ENCODE assay signal across 15 cellular contexts in genomic region chr13:94813920-94814500, GRCh38.
DNase-seq lines count a peak whose midpoint lies in the region; ATAC-seq and TF ChIP-seq lines count a peak whose summit lies in the region.
"Had no signal": no experiment of that assay in that cellular context is flagged by ENCODE, and none has a peak within 500 bp of the region (broad histone marks: within the 10 kb centered on the region; RNA-seq: fewer than 3 reads in every experiment).

No MANE protein-coding gene starts in this region.

- DNase-seq in GM13976 (ENCODE audit: low spot score), result peak; percentile 11
- no peak for DNase-seq in NCI-H2081 treated with DMSO at 0.1 percent for 48 hours (lab: John Stamatoyannopoulos, UW)
- no peak for DNase-seq in aorta
- DNase-seq in natural killer cell, result no peak
- no peak for DNase-seq in stimulated activated CD4-positive, alpha-beta T cell treated with anti-CD3 and anti-CD28 coated beads, Interleukin-15, amount 100 ng/mL, for 24 hours
- DNase-seq: activated CD4-positive, alpha-beta T cell treated with anti-CD3 and anti-CD28 coated beads, Interleukin-2, amount 10 ng/mL, durations not matched to agents 7 days and 5 days; activated naive CD4-positive, alpha-beta T cell treated with anti-CD3 and anti-CD28 coated beads, Interleukin-2, amount 10 ng/mL, durations not matched to agents 7 days and 5 days; Kasumi-1; kidney; NCI-H774 had no signal

- H3K27me3 ChIP-seq in aorta (ENCODE audit: control insufficient read depth in 1 of 2, insufficient read depth in 2 of 2, low read length in 1 of 2), result peaks cover 0 to 1% of the 10 kb centered on the region in 2 donors

- no peak overlapping the region for H3K27ac Mint-ChIP-seq in natural killer cell
- H3K27ac Mint-ChIP-seq: activated CD4-positive, alpha-beta T cell treated with anti-CD3 and anti-CD28 coated beads, Interleukin-2, amount 10 ng/mL, durations not matched to agents 7 days and 5 days; activated naive CD4-positive, alpha-beta T cell treated with anti-CD3 and anti-CD28 coated beads, Interleukin-2, amount 10 ng/mL, durations not matched to agents 7 days and 5 days had no signal

- H3K4me3 Mint-ChIP-seq in natural killer cell, result no peak overlapping the region
- H3K4me3 Mint-ChIP-seq: activated CD4-positive, alpha-beta T cell treated with anti-CD3 and anti-CD28 coated beads, Interleukin-2, amount 10 ng/mL, durations not matched to agents 7 days and 5 days; activated naive CD4-positive, alpha-beta T cell treated with anti-CD3 and anti-CD28 coated beads, Interleukin-2, amount 10 ng/mL, durations not matched to agents 7 days and 5 days had no signal

- H3K27me3 Mint-ChIP-seq in natural killer cell (ENCODE audit: low read depth in 2 of 2), result no peaks in the 10 kb centered on the region
- H3K27me3 Mint-ChIP-seq: activated naive CD4-positive, alpha-beta T cell treated with anti-CD3 and anti-CD28 coated beads, Interleukin-2, amount 10 ng/mL, durations not matched to agents 7 days and 5 days had no signal

- H3K4me3 ChIP-seq in aorta (ENCODE audit: low read length in 2 of 2), result no peak overlapping the region
- H3K4me3 ChIP-seq: SK-N-MC had no signal

- no peaks in the 10 kb centered on the region for H3K4me1 Mint-ChIP-seq in natural killer cell
- H3K4me1 Mint-ChIP-seq: activated CD4-positive, alpha-beta T cell treated with anti-CD3 and anti-CD28 coated beads, Interleukin-2, amount 10 ng/mL, durations not matched to agents 7 days and 5 days; activated naive CD4-positive, alpha-beta T cell treated with anti-CD3 and anti-CD28 coated beads, Interleukin-2, amount 10 ng/mL, durations not matched to agents 7 days and 5 days had no signal

- no peaks in the 10 kb centered on the region for H3K36me3 ChIP-seq in aorta (ENCODE audit: control insufficient read depth in 1 of 2, insufficient read depth in 2 of 2, low read length in 1 of 2)

- TF ChIP-seq CTCF in GM13976 (IDR thresholded peaks at IDR 0.05; ENCODE audit: borderline replicate concordance, control extremely low read depth, extremely low read depth, insufficient read depth, missing control alignments), result no peak
- TF ChIP-seq CTCF in natural killer cell (IDR thresholded peaks at IDR 0.05), result no peak

- intact Hi-C loops in aorta (cut with DNase I), result no loop called here
- intact Hi-C loops in natural killer cell (cut with micrococcal nuclease), result no loop called here

- H3K36me3 Mint-ChIP-seq in natural killer cell, result no peaks in the 10 kb centered on the region
- H3K36me3 Mint-ChIP-seq: activated naive CD4-positive, alpha-beta T cell treated with anti-CD3 and anti-CD28 coated beads, Interleukin-2, amount 10 ng/mL, durations not matched to agents 7 days and 5 days had no signal

- no peaks in the 10 kb centered on the region for H3K9me3 ChIP-seq in aorta (ENCODE audit: control insufficient read depth, low read length)

- no peak overlapping the region for H3K27ac ChIP-seq in aorta (ENCODE audit: low read depth in 1 of 2, low read length in 2 of 2)
- H3K27ac ChIP-seq: SK-N-MC had no signal

- 73 to 74% methylated on average over 4 of the region's 4 CpGs for WGBS in aorta, 2 donors

- in situ Hi-C loops in GM13976 (cut with MboI; ENCODE audit: low sequenced_read_pairs, unreplicated experiment), result no loop called here

- peaks cover 2 to 3% of the 10 kb centered on the region in 2 donors for H3K9me3 Mint-ChIP-seq in natural killer cell
- H3K9me3 Mint-ChIP-seq: activated CD4-positive, alpha-beta T cell treated with anti-CD3 and anti-CD28 coated beads, Interleukin-2, amount 10 ng/mL, durations not matched to agents 7 days and 5 days; activated naive CD4-positive, alpha-beta T cell treated with anti-CD3 and anti-CD28 coated beads, Interleukin-2, amount 10 ng/mL, durations not matched to agents 7 days and 5 days had no signal

- ATAC-seq in GM19463 (IDR thresholded peaks at IDR 0.05; ENCODE audit: unreplicated experiment), result peak; percentile 99
- peak; percentile 99 for ATAC-seq in HG02870 (IDR thresholded peaks at IDR 0.05; ENCODE audit: unreplicated experiment)
- peak; percentile 67 for ATAC-seq in HG03565 (IDR thresholded peaks at IDR 0.05; ENCODE audit: unreplicated experiment)
- ATAC-seq in aorta (ENCODE audit: low FRiP score), result no peak
- no peak for ATAC-seq in natural killer cell
- ATAC-seq: HCT116 had no signal

- H3K4me1 ChIP-seq in aorta (ENCODE audit: control insufficient read depth in 1 of 2, insufficient read depth in 2 of 2, low read length in 2 of 2), result no peaks in the 10 kb centered on the region

Comparison
In these comparisons a context has a peak if more than half of its experiments do, and no peak if none do; other contexts are left out.
1. ATAC-seq: peak in GM19463 (single experiment), HG02870 (single experiment) and HG03565 (single experiment); none in aorta (single experiment) and natural killer cell (0 of 3).